In the genomic region with DNA sequence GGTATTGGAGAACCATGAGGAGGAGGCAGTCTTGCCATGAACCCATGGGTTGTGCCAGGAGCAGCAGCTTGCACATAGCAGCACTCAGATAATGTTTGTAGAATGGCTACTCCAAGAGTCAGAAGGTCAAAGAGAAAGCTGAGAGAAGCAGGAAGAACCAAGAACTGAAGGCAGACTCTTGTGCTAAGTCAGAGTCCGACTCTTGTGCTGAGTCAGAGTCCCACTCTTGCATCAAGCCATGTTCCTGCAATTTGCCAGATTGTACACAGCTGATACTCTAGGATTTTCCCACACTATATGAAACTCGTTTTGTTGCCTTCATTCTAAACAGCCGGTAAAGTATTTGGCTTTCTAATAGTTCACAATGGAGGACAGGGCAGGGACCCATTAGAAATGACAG, we compare ENCODE assay signal across 1 cellular context.
TF ChIP-seq lines count a peak whose summit lies in the region.

No MANE protein-coding gene starts in this region.

TF ChIP-seq in K562, 482 proteins besides CTCF, POLR2A, EP300 and RAD21 (continued from another document and continues in another):
- TF ChIP-seq TSHZ1 (CRISPR knock-in tag; IDR thresholded peaks at IDR 0.05) (no peak), KDM5B (IDR thresholded peaks at IDR 0.05; ENCODE audit: insufficient replicate concordance, low read depth, low read length) (no peak), SP2 (IDR thresholded peaks at IDR 0.05; ENCODE audit: extremely low read depth, low read depth, low read length, poor library complexity, severe bottlenecking) (no peak), JUND (IDR thresholded peaks at IDR 0.05; ENCODE audit: borderline replicate concordance, low read depth, low read length) (peak; percentile 62; the same call in 1 of the 2 replicates), JUND (tag; IDR thresholded peaks at IDR 0.05; ENCODE audit: borderline replicate concordance, low read depth, low read length) (peak; percentile 72; the same call in 2 of the 3 replicates), KLF1 (tag; IDR thresholded peaks at IDR 0.05) (no peak), ZNF75A (CRISPR knock-in tag; IDR thresholded peaks at IDR 0.05) (peak; percentile 96), RUNX1 (IDR thresholded peaks at IDR 0.05; ENCODE audit: low read depth) (no peak), XRCC3 (IDR thresholded peaks at IDR 0.05) (no peak), KDM4B (IDR thresholded peaks at IDR 0.05; ENCODE audit: borderline replicate concordance in 2 of 2, low read depth in 1 of 2) (no peak), KAT2B (IDR thresholded peaks at IDR 0.05; ENCODE audit: low read depth, low read length) (no peak), SFPQ (IDR thresholded peaks at IDR 0.05; ENCODE audit: low read depth, low read length) (no peak), ZBTB49 (CRISPR knock-in tag; IDR thresholded peaks at IDR 0.05; ENCODE audit: borderline replicate concordance) (no peak), ZC3H11A (IDR thresholded peaks at IDR 0.05; ENCODE audit: low read depth, low read length) (no peak), ZBTB11 (CRISPR knock-in tag; IDR thresholded peaks at IDR 0.05) (no peak), MECOM (CRISPR knock-in tag; IDR thresholded peaks at IDR 0.05) (no peak), E2F1 (CRISPR knock-in tag; IDR thresholded peaks at IDR 0.05) (no peak), ZNF316 (IDR thresholded peaks at IDR 0.05) (peak; percentile 95), ZNF263 (CRISPR knock-in tag; IDR thresholded peaks at IDR 0.05; ENCODE audit: borderline replicate concordance) (no peak), ZBTB33 (CRISPR knock-in tag; IDR thresholded peaks at IDR 0.05) (no peak), PHF8 (IDR thresholded peaks at IDR 0.05; ENCODE audit: borderline replicate concordance, low read length) (no peak), TCF3 (CRISPR knock-in tag; IDR thresholded peaks at IDR 0.05) (no peak), ELF2 (CRISPR knock-in tag; IDR thresholded peaks at IDR 0.05) (no peak), POLR3A (IDR thresholded peaks at IDR 0.05; ENCODE audit: borderline replicate concordance, extremely low read depth, insufficient read depth, insufficient read length) (no peak)
- TF ChIP-seq, protein P1, sequence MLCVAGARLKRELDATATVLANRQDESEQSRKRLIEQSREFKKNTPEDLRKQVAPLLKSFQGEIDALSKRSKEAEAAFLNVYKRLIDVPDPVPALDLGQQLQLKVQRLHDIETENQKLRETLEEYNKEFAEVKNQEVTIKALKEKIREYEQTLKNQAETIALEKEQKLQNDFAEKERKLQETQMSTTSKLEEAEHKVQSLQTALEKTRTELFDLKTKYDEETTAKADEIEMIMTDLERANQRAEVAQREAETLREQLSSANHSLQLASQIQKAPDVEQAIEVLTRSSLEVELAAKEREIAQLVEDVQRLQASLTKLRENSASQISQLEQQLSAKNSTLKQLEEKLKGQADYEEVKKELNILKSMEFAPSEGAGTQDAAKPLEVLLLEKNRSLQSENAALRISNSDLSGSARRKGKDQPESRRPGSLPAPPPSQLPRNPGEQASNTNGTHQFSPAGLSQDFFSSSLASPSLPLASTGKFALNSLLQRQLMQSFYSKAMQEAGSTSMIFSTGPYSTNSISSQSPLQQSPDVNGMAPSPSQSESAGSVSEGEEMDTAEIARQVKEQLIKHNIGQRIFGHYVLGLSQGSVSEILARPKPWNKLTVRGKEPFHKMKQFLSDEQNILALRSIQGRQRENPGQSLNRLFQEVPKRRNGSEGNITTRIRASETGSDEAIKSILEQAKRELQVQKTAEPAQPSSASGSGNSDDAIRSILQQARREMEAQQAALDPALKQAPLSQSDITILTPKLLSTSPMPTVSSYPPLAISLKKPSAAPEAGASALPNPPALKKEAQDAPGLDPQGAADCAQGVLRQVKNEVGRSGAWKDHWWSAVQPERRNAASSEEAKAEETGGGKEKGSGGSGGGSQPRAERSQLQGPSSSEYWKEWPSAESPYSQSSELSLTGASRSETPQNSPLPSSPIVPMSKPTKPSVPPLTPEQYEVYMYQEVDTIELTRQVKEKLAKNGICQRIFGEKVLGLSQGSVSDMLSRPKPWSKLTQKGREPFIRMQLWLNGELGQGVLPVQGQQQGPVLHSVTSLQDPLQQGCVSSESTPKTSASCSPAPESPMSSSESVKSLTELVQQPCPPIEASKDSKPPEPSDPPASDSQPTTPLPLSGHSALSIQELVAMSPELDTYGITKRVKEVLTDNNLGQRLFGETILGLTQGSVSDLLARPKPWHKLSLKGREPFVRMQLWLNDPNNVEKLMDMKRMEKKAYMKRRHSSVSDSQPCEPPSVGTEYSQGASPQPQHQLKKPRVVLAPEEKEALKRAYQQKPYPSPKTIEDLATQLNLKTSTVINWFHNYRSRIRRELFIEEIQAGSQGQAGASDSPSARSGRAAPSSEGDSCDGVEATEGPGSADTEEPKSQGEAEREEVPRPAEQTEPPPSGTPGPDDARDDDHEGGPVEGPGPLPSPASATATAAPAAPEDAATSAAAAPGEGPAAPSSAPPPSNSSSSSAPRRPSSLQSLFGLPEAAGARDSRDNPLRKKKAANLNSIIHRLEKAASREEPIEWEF (CRISPR knock-in tag; IDR thresholded peaks at IDR 0.05) = no peak
- TF ChIP-seq, protein P2, sequence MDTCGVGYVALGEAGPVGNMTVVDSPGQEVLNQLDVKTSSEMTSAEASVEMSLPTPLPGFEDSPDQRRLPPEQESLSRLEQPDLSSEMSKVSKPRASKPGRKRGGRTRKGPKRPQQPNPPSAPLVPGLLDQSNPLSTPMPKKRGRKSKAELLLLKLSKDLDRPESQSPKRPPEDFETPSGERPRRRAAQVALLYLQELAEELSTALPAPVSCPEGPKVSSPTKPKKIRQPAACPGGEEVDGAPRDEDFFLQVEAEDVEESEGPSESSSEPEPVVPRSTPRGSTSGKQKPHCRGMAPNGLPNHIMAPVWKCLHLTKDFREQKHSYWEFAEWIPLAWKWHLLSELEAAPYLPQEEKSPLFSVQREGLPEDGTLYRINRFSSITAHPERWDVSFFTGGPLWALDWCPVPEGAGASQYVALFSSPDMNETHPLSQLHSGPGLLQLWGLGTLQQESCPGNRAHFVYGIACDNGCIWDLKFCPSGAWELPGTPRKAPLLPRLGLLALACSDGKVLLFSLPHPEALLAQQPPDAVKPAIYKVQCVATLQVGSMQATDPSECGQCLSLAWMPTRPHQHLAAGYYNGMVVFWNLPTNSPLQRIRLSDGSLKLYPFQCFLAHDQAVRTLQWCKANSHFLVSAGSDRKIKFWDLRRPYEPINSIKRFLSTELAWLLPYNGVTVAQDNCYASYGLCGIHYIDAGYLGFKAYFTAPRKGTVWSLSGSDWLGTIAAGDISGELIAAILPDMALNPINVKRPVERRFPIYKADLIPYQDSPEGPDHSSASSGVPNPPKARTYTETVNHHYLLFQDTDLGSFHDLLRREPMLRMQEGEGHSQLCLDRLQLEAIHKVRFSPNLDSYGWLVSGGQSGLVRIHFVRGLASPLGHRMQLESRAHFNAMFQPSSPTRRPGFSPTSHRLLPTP (IDR thresholded peaks at IDR 0.05; ENCODE audit: borderline replicate concordance, extremely low read depth, insufficient read length) = no peak
- TF ChIP-seq, protein P3, sequence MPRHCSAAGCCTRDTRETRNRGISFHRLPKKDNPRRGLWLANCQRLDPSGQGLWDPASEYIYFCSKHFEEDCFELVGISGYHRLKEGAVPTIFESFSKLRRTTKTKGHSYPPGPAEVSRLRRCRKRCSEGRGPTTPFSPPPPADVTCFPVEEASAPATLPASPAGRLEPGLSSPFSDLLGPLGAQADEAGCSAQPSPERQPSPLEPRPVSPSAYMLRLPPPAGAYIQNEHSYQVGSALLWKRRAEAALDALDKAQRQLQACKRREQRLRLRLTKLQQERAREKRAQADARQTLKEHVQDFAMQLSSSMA (CRISPR knock-in tag; IDR thresholded peaks at IDR 0.05) = no peak
